8 cellular contexts compared by ENCODE assay signal in the genomic region with DNA sequence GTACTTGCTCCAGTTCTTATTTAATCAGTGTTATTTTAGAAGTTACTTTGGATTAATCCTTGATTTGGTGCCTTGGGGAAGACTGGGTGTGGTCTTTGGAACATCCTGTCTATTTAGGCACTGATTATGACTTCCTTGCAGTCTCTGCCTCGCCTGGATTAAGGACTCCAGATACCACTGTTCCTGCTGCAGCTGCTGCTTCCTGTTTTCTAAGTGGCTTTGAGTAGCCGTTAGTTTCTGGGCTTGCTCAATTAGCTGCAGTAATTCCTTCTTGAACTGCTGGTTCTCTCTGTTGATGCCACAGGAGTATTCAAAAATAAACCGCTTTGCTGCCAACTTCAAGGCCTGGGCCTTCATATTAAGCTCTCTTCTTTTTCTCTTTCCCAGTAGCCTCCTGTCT. TPM values are rescaled to one million over a fixed set of nuclear protein-coding genes. Genes with fewer than 3 reads are reported as not detected.
DNase-seq lines count a peak whose midpoint lies in the region; ATAC-seq, FAIRE-seq and TF ChIP-seq lines count a peak whose summit lies in the region.
"Not testable (repeated sequence)": the region's sequence is repeated elsewhere in the genome, so short reads cannot be mapped to it uniquely, and the experiment has no call there.

No MANE protein-coding gene starts in this region.

- not testable (repeated sequence) for H3K9me3 ChIP-seq in BLaER1; GM12878 (replicated peaks; ENCODE audit: control insufficient read depth, insufficient read depth, low read length); esophagus squamous epithelium; keratinocyte (ENCODE audit: control insufficient read depth, low read depth, low read length)

- not testable (repeated sequence) for TF ChIP-seq POLR2A in GM12878 (IDR thresholded peaks at IDR 0.05; ENCODE audit: low read depth, low read length); esophagus squamous epithelium (IDR thresholded peaks at IDR 0.05)

- TF ChIP-seq EP300 in GM12878 (IDR thresholded peaks at IDR 0.05; ENCODE audit: borderline replicate concordance in 1 of 2, control insufficient read depth in 1 of 2, low read depth in 2 of 2, low read length in 2 of 2) = not testable (repeated sequence)

- CTCF ChIA-PET in GM12878 (lab: Yijun Ruan, JAX) = interaction anchor here (4.3 kb wide), 1 partner anchor 56 kb away, joined by 34 read pairs; no protein-coding TSS in a partner anchor

- TF ChIP-seq RAD21 in GM12878 (IDR thresholded peaks at IDR 0.05; ENCODE audit: insufficient read depth, low read depth, low read length) = not testable (repeated sequence)

- SMC1A ChIA-PET in GM12878 (lab: Charles Lee; ENCODE audit: uncharacterized antibody, unreplicated experiment) = interaction anchor here (1.1 to 1.2 kb wide), 3 partner anchors 13 to 197 kb away, joined by 3 read pairs; no protein-coding TSS in a partner anchor

- not testable (repeated sequence) for H3K9me1 ChIP-seq in keratinocyte (ENCODE audit: control insufficient read depth, extremely low read depth, insufficient read depth, low read length)

- POLR2A ChIA-PET in GM12878 (lab: Charles Lee) = interaction anchor here (0.6 to 1.0 kb wide), 2 partner anchors 198 to 273 kb away, joined by 4 to 5 read pairs; partner anchors contain the start of gene NRBP1

- not testable (repeated sequence) for H3K9me3 Mint-ChIP-seq in T-helper 1 cell treated with Interleukin-12 subunit alpha and Interleukin-12 subunit beta and Interleukin-4 antibody, amounts not matched to agents 30 μg/mL and 1 μg/mL, for 36 hours; progenitor cell of endocrine pancreas (ENCODE audit: low read depth)

- not testable (repeated sequence) for H3K4me3 Mint-ChIP-seq in T-helper 1 cell treated with Interleukin-12 subunit alpha and Interleukin-12 subunit beta and Interleukin-4 antibody, amounts not matched to agents 30 μg/mL and 1 μg/mL, for 36 hours; progenitor cell of endocrine pancreas (ENCODE audit: low read depth)

- H3K79me2 ChIP-seq in GM12878 (ENCODE audit: control insufficient read depth, insufficient read depth, low read length) = not testable (repeated sequence)
- peaks cover 22% of the 10 kb centered on the region for H3K79me2 ChIP-seq in keratinocyte (ENCODE audit: control insufficient read depth, insufficient read depth, low read length)

- peak overlapping the region; percentile 27 for H3K27ac Mint-ChIP-seq in T-helper 1 cell treated with Interleukin-12 subunit alpha and Interleukin-12 subunit beta and Interleukin-4 antibody, amounts not matched to agents 30 μg/mL and 1 μg/mL, for 36 hours
- H3K27ac Mint-ChIP-seq in progenitor cell of endocrine pancreas = peak overlapping the region; percentile 76

- 42% methylated on average over 3 of the region's 3 CpGs for WGBS in GM12878 (ENCODE audit: insufficient coverage, insufficient replicate concordance, low lambda C conversion rate, missing lambda C conversion rate)
- WGBS in esophagus squamous epithelium, 2 donors = 30 to 37% methylated on average over 3 of the region's 3 CpGs

- H3K9ac ChIP-seq in BLaER1 = peak overlapping the region; percentile 94
- not testable (repeated sequence) for H3K9ac ChIP-seq in GM12878 (ENCODE audit: control insufficient read depth, insufficient read depth, low read length); keratinocyte (ENCODE audit: control insufficient read depth, extremely low read depth, insufficient read depth, low read length)

- RAD21 ChIA-PET in GM12878 (lab: Charles Lee; ENCODE audit: unreplicated experiment) = not testable (repeated sequence)

- H3K4me2 ChIP-seq in BLaER1 (peak overlapping the region; percentile 99), keratinocyte (ENCODE audit: control insufficient read depth, extremely low read depth, insufficient read depth, low read depth, low read length) (peak overlapping the region; percentile 76)
- H3K4me2 ChIP-seq in GM12878 (ENCODE audit: control insufficient read depth, insufficient read depth) = not testable (repeated sequence)

- intact Hi-C loops in GM12878 (cut with micrococcal nuclease; ENCODE audit: unreplicated experiment) = loop anchor here (5.0 kb wide), 1 partner anchor 45 kb away; the partner anchor contains the start of gene ZNF512
- intact Hi-C loops in esophagus squamous epithelium (cut with DNase I) = not testable (repeated sequence)

- peak; percentile 37 to 73 for DNase-seq in HL-60 (ENCODE audit: low read depth in 1 of 2, low spot score in 1 of 2)
- DNase-seq in NOMO-1 (lab: John Stamatoyannopoulos, UW; ENCODE audit: unreplicated experiment in 2 of 2) = peak; percentile 12 to 43
- not testable (repeated sequence) for DNase-seq in GM12878 (ENCODE audit: low read depth, low spot score); esophagus squamous epithelium (lab: John Stamatoyannopoulos, UW); keratinocyte (ENCODE audit: low read depth, low spot score); progenitor cell of endocrine pancreas (ENCODE audit: low spot score, unreplicated experiment)

- ATAC-seq in GM12878 = not testable (repeated sequence)

- H3K27ac ChIP-seq in BLaER1 = peak overlapping the region; percentile 91
- peak overlapping the region; percentile 85 for H3K27ac ChIP-seq in HL-60 (replicated peaks)
- H3K27ac ChIP-seq in GM12878 (ENCODE audit: control insufficient read depth, insufficient read depth) = not testable (repeated sequence)
- peak overlapping the region in 3 of 4 donors; percentile 88 to 91 (median 91) for H3K27ac ChIP-seq in esophagus squamous epithelium
- peak overlapping the region; percentile 99 for H3K27ac ChIP-seq in keratinocyte (ENCODE audit: control insufficient read depth, insufficient read depth, low read length)

- H3K36me3 ChIP-seq in BLaER1 (peaks cover 48% of the 10 kb centered on the region), GM12878 (ENCODE audit: control insufficient read depth in 2 of 2, insufficient read depth in 2 of 2, low read length in 1 of 2) (peaks cover 0 to 20% of the 10 kb centered on the region in 2 experiments; a peak in 3 of 4 replicates), esophagus squamous epithelium (peaks cover 0 to 43% (median 7%) of the 10 kb centered on the region in 3 donors), keratinocyte (ENCODE audit: control insufficient read depth in 2 of 2, extremely low read depth in 1 of 2, insufficient read depth in 2 of 2, low read length in 2 of 2) (peaks cover 6 to 16% of the 10 kb centered on the region in 2 experiments)

- H4K20me1 ChIP-seq in BLaER1; GM12878 (ENCODE audit: control insufficient read depth, insufficient read depth); keratinocyte (ENCODE audit: control insufficient read depth, extremely low read depth, insufficient read depth, low read length): not testable (repeated sequence)

- H3K4me3 ChIP-seq in BLaER1; HL-60 (replicated peaks; ENCODE audit: insufficient read depth, low read length); GM12878; esophagus squamous epithelium; keratinocyte (ENCODE audit: control insufficient read depth in 2 of 3, extremely low read depth in 1 of 3, insufficient read depth in 2 of 3, low read depth in 1 of 3, low read length in 3 of 3): not testable (repeated sequence)

- TF ChIP-seq CTCF in HL-60 (IDR thresholded peaks at IDR 0.05; ENCODE audit: insufficient read depth, low read length); GM12878 (IDR thresholded peaks at IDR 0.05 in 2 of 3, conservative IDR thresholded peaks at IDR 0.05 in 1 of 3; ENCODE audit: control insufficient read depth in 2 of 3, extremely low read depth in 1 of 3, insufficient read depth in 1 of 3, low read depth in 3 of 3, low read length in 3 of 3); esophagus squamous epithelium (IDR thresholded peaks at IDR 0.05); keratinocyte (optimal IDR thresholded peaks at IDR 0.05 in 1 of 3, IDR thresholded peaks at IDR 0.05 in 1 of 3, conservative IDR thresholded peaks at IDR 0.05 in 1 of 3; ENCODE audit: extremely low read depth in 1 of 3, insufficient read depth in 2 of 3, low read length in 3 of 3); progenitor cell of endocrine pancreas (IDR thresholded peaks at IDR 0.05; ENCODE audit: unreplicated experiment): not testable (repeated sequence)

- H3K27me3 ChIP-seq in BLaER1; HL-60 (ENCODE audit: insufficient read depth, poor library complexity, severe bottlenecking); GM12878 (replicated peaks in 1 of 2; ENCODE audit: control insufficient read depth in 2 of 2, insufficient read depth in 2 of 2, low read length in 1 of 2); esophagus squamous epithelium; keratinocyte (ENCODE audit: control insufficient read depth, extremely low read depth, insufficient read depth, low read length): not testable (repeated sequence)

- not testable (repeated sequence) for H3K27me3 Mint-ChIP-seq in T-helper 1 cell treated with Interleukin-12 subunit alpha and Interleukin-12 subunit beta and Interleukin-4 antibody, amounts not matched to agents 30 μg/mL and 1 μg/mL, for 36 hours (ENCODE audit: low read depth); progenitor cell of endocrine pancreas

- H3K4me1 ChIP-seq in BLaER1 (peaks cover 40% of the 10 kb centered on the region), esophagus squamous epithelium (peaks cover 7 to 41% (median 22%) of the 10 kb centered on the region in 3 donors), keratinocyte (ENCODE audit: control insufficient read depth, extremely low read depth, insufficient read depth, low read length) (peaks cover 41% of the 10 kb centered on the region)
- H3K4me1 ChIP-seq in GM12878 (ENCODE audit: control insufficient read depth, insufficient read depth, low read length) = not testable (repeated sequence)

- not testable (repeated sequence) for H2AFZ ChIP-seq in GM12878 (ENCODE audit: control insufficient read depth, low read depth, low read length); keratinocyte (ENCODE audit: control insufficient read depth, low read length)

- FAIRE-seq in GM12878 (lab: Jason Lieb, UNC) = peak; percentile 84
- FAIRE-seq in keratinocyte (lab: Jason Lieb, UNC) = peak; percentile 73

- dilution Hi-C loops in keratinocyte (cut with MboI; ENCODE audit: extremely low pct_ligation_motif_present, low sequenced_read_pairs) = not testable (repeated sequence)

- peaks cover 32% of the 10 kb centered on the region for H3K36me3 Mint-ChIP-seq in T-helper 1 cell treated with Interleukin-12 subunit alpha and Interleukin-12 subunit beta and Interleukin-4 antibody, amounts not matched to agents 30 μg/mL and 1 μg/mL, for 36 hours (ENCODE audit: low read depth)
- H3K36me3 Mint-ChIP-seq in progenitor cell of endocrine pancreas (ENCODE audit: insufficient read depth) = not testable (repeated sequence)

- H3K4me1 Mint-ChIP-seq in T-helper 1 cell treated with Interleukin-12 subunit alpha and Interleukin-12 subunit beta and Interleukin-4 antibody, amounts not matched to agents 30 μg/mL and 1 μg/mL, for 36 hours (ENCODE audit: low read depth) = peaks cover 23% of the 10 kb centered on the region
- not testable (repeated sequence) for H3K4me1 Mint-ChIP-seq in progenitor cell of endocrine pancreas (ENCODE audit: low read depth)

- not testable (repeated sequence) for BruUV-seq in GM12878 (replicated peaks; lab: Mats Ljungman, UMichigan)

- in situ Hi-C loops in GM12878 (cut with MboI) = not testable (repeated sequence)

RNA-seq across cellular contexts. Expression of gene CCDC121, which starts 1.9 kb away (rescaled TPM):
- total RNA-seq in GM12878 (2013; cell fraction: nucleolus; rRNA removed) = 1.6 and 2.8 TPM in 2 replicates
- 0.34 and 1.0 TPM in 2 replicates for total RNA-seq in GM12878 (2014; rRNA removed)
- total RNA-seq in GM12878 (2014; rRNA removed; fragmentation: Illumina TruSeq; extraction: Trizol) = 0.67 and 0.97 TPM in 2 replicates
- 0.49 and 0.53 TPM in 2 replicates for total RNA-seq in GM12878 (2021)
- 0.54 TPM for polyA plus RNA-seq in GM12878 (2011; ENCODE audit: low read depth)
- polyA plus RNA-seq in GM12878 (2011; rRNA removed) = 1.2 and 2.0 TPM in 2 replicates
- polyA plus RNA-seq in GM12878 (2011; cell fraction: cytosol; rRNA removed) = 0.31 and 0.37 TPM in 2 replicates
- polyA plus RNA-seq in GM12878 (2011; cell fraction: nucleus; rRNA removed) = 1.3 and 1.5 TPM in 2 replicates
- polyA plus RNA-seq in GM12878 (2012) = 0.66 and 1.5 TPM in 2 replicates
- polyA plus RNA-seq in GM12878 (2014; fragmentation: Illumina TruSeq; extraction: Trizol) = 0.97 and 1.3 TPM in 2 replicates
- polyA plus RNA-seq in GM12878 (2014; fragmentation: Nextera tagmentation; extraction: Ambion mirVana) = under 1 TPM; 0.37 to 0.38 TPM
- polyA plus RNA-seq in GM12878 (2014; rRNA removed) = 0.48 and 0.85 TPM in 2 replicates
- under 1 TPM; 0.59 to 0.84 TPM for polyA plus RNA-seq in GM12878 (2016; fragmentation: Nextera tagmentation; extraction: Ambion mirVana)
- 0.82 and 1.0 TPM in 2 replicates for polyA minus RNA-seq in GM12878 (2011; rRNA and poly(A)+ RNA removed)
- polyA minus RNA-seq in GM12878 (2011; cell fraction: cytosol; rRNA and poly(A)+ RNA removed) = 0.94 TPM in 1 of 2 replicates, not detected in the other
- 1.1 and 2.6 TPM in 2 replicates for polyA minus RNA-seq in GM12878 (2011; cell fraction: nucleus; rRNA and poly(A)+ RNA removed)
- 1 to 10 TPM in 2 of 4 donors, under 1 TPM in 2; 0.44 to 3.1 (median 1.4) TPM for total RNA-seq in esophagus squamous epithelium
- polyA plus RNA-seq in keratinocyte = 0.86 to 1.1 TPM (median 1.1 TPM) in 3 replicates
- polyA plus RNA-seq in keratinocyte (2011; ENCODE audit: low read depth) = 0.70 TPM
- 0.40 and 0.89 TPM in 2 replicates for polyA plus RNA-seq in keratinocyte (2011; cell fraction: cytosol; rRNA removed)
- polyA plus RNA-seq in keratinocyte (2011; cell fraction: nucleus; rRNA removed) = 2.1 TPM in 2 replicates
- polyA plus RNA-seq in keratinocyte (2012; ENCODE audit: low replicate concordance) = 0.83 and 1.00 TPM in 2 replicates
- polyA minus RNA-seq in keratinocyte = 0.66 to 1.0 TPM (median 0.69 TPM) in 3 replicates
- polyA minus RNA-seq in keratinocyte (2011; cell fraction: cytosol; rRNA and poly(A)+ RNA removed) = not detected
- 4.0 and 5.7 TPM in 2 replicates for polyA minus RNA-seq in keratinocyte (2011; cell fraction: nucleus; rRNA and poly(A)+ RNA removed)
- total RNA-seq in progenitor cell of endocrine pancreas = 5.6 and 5.7 TPM in 2 replicates

RNA-seq across cellular contexts. Expression of gene GPN1, which starts 1.9 kb away (rescaled TPM):
- total RNA-seq in GM12878 (2013; cell fraction: nucleolus; rRNA removed) = 21.0 and 21.7 TPM in 2 replicates
- total RNA-seq in GM12878 (2014; rRNA removed) (36.9 and 39.3 TPM in 2 replicates), GM12878 (2014; rRNA removed; fragmentation: Illumina TruSeq; extraction: Trizol) (39.0 and 39.8 TPM in 2 replicates), GM12878 (2021) (32.1 and 38.8 TPM in 2 replicates), esophagus squamous epithelium (10 to 100 TPM; 17.3 to 36.4 (median 31.6) TPM), progenitor cell of endocrine pancreas (37.3 and 40.2 TPM in 2 replicates)
- polyA plus RNA-seq in GM12878 (2011; ENCODE audit: low read depth) = 32.6 TPM
- polyA plus RNA-seq in GM12878 (2011; rRNA removed) (71.6 and 80.2 TPM in 2 replicates), GM12878 (2014; fragmentation: Illumina TruSeq; extraction: Trizol) (55.3 and 62.2 TPM in 2 replicates), GM12878 (2014; fragmentation: Nextera tagmentation; extraction: Ambion mirVana) (100 to 1,000 TPM in 1 of 2 experiments, 10 to 100 TPM in 1; 89.5 to 108 TPM), GM12878 (2014; rRNA removed) (36.3 and 41.0 TPM in 2 replicates), GM12878 (2016; fragmentation: Nextera tagmentation; extraction: Ambion mirVana) (10 to 100 TPM; 65.4 to 69.4 TPM), keratinocyte (77.8 to 103 TPM (median 85.7 TPM) in 3 replicates)
- 37.7 and 40.9 TPM in 2 replicates for polyA plus RNA-seq in GM12878 (2011; cell fraction: cytosol; rRNA removed)
- polyA plus RNA-seq in GM12878 (2011; cell fraction: nucleus; rRNA removed) = 27.2 and 29.9 TPM in 2 replicates
- 33.0 and 33.1 TPM in 2 replicates for polyA plus RNA-seq in GM12878 (2012)
- polyA minus RNA-seq in GM12878 (2011; rRNA and poly(A)+ RNA removed) = 43.0 and 56.9 TPM in 2 replicates
- 19.2 and 21.0 TPM in 2 replicates for polyA minus RNA-seq in GM12878 (2011; cell fraction: cytosol; rRNA and poly(A)+ RNA removed)
- 22.2 and 32.7 TPM in 2 replicates for polyA minus RNA-seq in GM12878 (2011; cell fraction: nucleus; rRNA and poly(A)+ RNA removed)
- 56.9 TPM for polyA plus RNA-seq in keratinocyte (2011; ENCODE audit: low read depth)
- 60.5 and 106 TPM in 2 replicates for polyA plus RNA-seq in keratinocyte (2011; cell fraction: cytosol; rRNA removed)
- 60.4 and 65.4 TPM in 2 replicates for polyA plus RNA-seq in keratinocyte (2011; cell fraction: nucleus; rRNA removed)
- 37.4 and 68.4 TPM in 2 replicates for polyA plus RNA-seq in keratinocyte (2012; ENCODE audit: low replicate concordance)
- 42.3 to 76.8 TPM (median 65.0 TPM) in 3 replicates for polyA minus RNA-seq in keratinocyte
- 58.7 TPM for polyA minus RNA-seq in keratinocyte (2011; cell fraction: cytosol; rRNA and poly(A)+ RNA removed)
- polyA minus RNA-seq in keratinocyte (2011; cell fraction: nucleus; rRNA and poly(A)+ RNA removed) = 47.4 and 91.5 TPM in 2 replicates

RNA-seq across cellular contexts. Expression of gene SUPT7L, which starts 36.5 kb away (rescaled TPM):
- 70.9 and 72.7 TPM in 2 replicates for total RNA-seq in GM12878 (2013; cell fraction: nucleolus; rRNA removed)
- total RNA-seq in GM12878 (2014; rRNA removed) (23.5 and 27.0 TPM in 2 replicates), GM12878 (2014; rRNA removed; fragmentation: Illumina TruSeq; extraction: Trizol) (20.5 and 22.6 TPM in 2 replicates), GM12878 (2021) (19.3 and 19.7 TPM in 2 replicates), esophagus squamous epithelium (10 to 100 TPM; 10.5 to 25.4 (median 14.2) TPM), progenitor cell of endocrine pancreas (47.6 and 48.1 TPM in 2 replicates)
- 15.5 TPM for polyA plus RNA-seq in GM12878 (2011; ENCODE audit: low read depth)
- polyA plus RNA-seq in GM12878 (2011; rRNA removed) (43.7 and 44.7 TPM in 2 replicates), GM12878 (2014; fragmentation: Illumina TruSeq; extraction: Trizol) (29.2 and 33.4 TPM in 2 replicates), GM12878 (2014; fragmentation: Nextera tagmentation; extraction: Ambion mirVana) (10 to 100 TPM; 10.2 to 13.3 TPM), GM12878 (2014; rRNA removed) (24.2 and 25.1 TPM in 2 replicates), GM12878 (2016; fragmentation: Nextera tagmentation; extraction: Ambion mirVana) (10 to 100 TPM; 18.4 to 20.0 TPM), keratinocyte (30.4 to 39.8 TPM (median 38.5 TPM) in 3 replicates)
- polyA plus RNA-seq in GM12878 (2011; cell fraction: cytosol; rRNA removed) = 36.3 and 39.9 TPM in 2 replicates
- 49.4 and 78.3 TPM in 2 replicates for polyA plus RNA-seq in GM12878 (2011; cell fraction: nucleus; rRNA removed)
- 19.8 and 23.2 TPM in 2 replicates for polyA plus RNA-seq in GM12878 (2012)
- 31.6 and 39.1 TPM in 2 replicates for polyA minus RNA-seq in GM12878 (2011; rRNA and poly(A)+ RNA removed)
- polyA minus RNA-seq in GM12878 (2011; cell fraction: cytosol; rRNA and poly(A)+ RNA removed) = 16.7 and 22.0 TPM in 2 replicates
- 31.9 and 42.2 TPM in 2 replicates for polyA minus RNA-seq in GM12878 (2011; cell fraction: nucleus; rRNA and poly(A)+ RNA removed)
- polyA plus RNA-seq in keratinocyte (2011; ENCODE audit: low read depth) = 9.7 TPM
- 19.8 and 27.1 TPM in 2 replicates for polyA plus RNA-seq in keratinocyte (2011; cell fraction: cytosol; rRNA removed)
- 110 and 119 TPM in 2 replicates for polyA plus RNA-seq in keratinocyte (2011; cell fraction: nucleus; rRNA removed)
- 20.7 and 21.2 TPM in 2 replicates for polyA plus RNA-seq in keratinocyte (2012; ENCODE audit: low replicate concordance)
- 21.2 to 31.2 TPM (median 31.2 TPM) in 3 replicates for polyA minus RNA-seq in keratinocyte
- polyA minus RNA-seq in keratinocyte (2011; cell fraction: cytosol; rRNA and poly(A)+ RNA removed) = 15.7 TPM
- 28.8 and 34.4 TPM in 2 replicates for polyA minus RNA-seq in keratinocyte (2011; cell fraction: nucleus; rRNA and poly(A)+ RNA removed)

RNA-seq across cellular contexts. Expression of gene SLC4A1AP, which starts 36.8 kb away (rescaled TPM):
- 41.4 and 46.2 TPM in 2 replicates for total RNA-seq in GM12878 (2013; cell fraction: nucleolus; rRNA removed)
- total RNA-seq in GM12878 (2014; rRNA removed) = 22.5 and 23.3 TPM in 2 replicates
- 28.2 and 30.0 TPM in 2 replicates for total RNA-seq in GM12878 (2014; rRNA removed; fragmentation: Illumina TruSeq; extraction: Trizol)
- total RNA-seq in GM12878 (2021) = 17.3 and 17.9 TPM in 2 replicates
- polyA plus RNA-seq in GM12878 (2011; ENCODE audit: low read depth) = 10.8 TPM
- 16.7 and 24.3 TPM in 2 replicates for polyA plus RNA-seq in GM12878 (2011; rRNA removed)
- 10.4 and 11.9 TPM in 2 replicates for polyA plus RNA-seq in GM12878 (2011; cell fraction: cytosol; rRNA removed)
- 13.7 and 17.0 TPM in 2 replicates for polyA plus RNA-seq in GM12878 (2011; cell fraction: nucleus; rRNA removed)
- 14.7 and 17.1 TPM in 2 replicates for polyA plus RNA-seq in GM12878 (2012)
- 28.0 and 31.4 TPM in 2 replicates for polyA plus RNA-seq in GM12878 (2014; fragmentation: Illumina TruSeq; extraction: Trizol)
- polyA plus RNA-seq in GM12878 (2014; fragmentation: Nextera tagmentation; extraction: Ambion mirVana) = 10 to 100 TPM in 1 of 2 experiments, 1 to 10 TPM in 1; 6.5 to 16.4 TPM
- 18.8 and 20.5 TPM in 2 replicates for polyA plus RNA-seq in GM12878 (2014; rRNA removed)
- polyA plus RNA-seq in GM12878 (2016; fragmentation: Nextera tagmentation; extraction: Ambion mirVana) = 10 to 100 TPM; 27.1 to 30.1 TPM
- polyA minus RNA-seq in GM12878 (2011; rRNA and poly(A)+ RNA removed) = 6.4 and 9.1 TPM in 2 replicates
- polyA minus RNA-seq in GM12878 (2011; cell fraction: cytosol; rRNA and poly(A)+ RNA removed) = 6.5 and 7.8 TPM in 2 replicates
- polyA minus RNA-seq in GM12878 (2011; cell fraction: nucleus; rRNA and poly(A)+ RNA removed) = 6.2 and 11.9 TPM in 2 replicates
- total RNA-seq in esophagus squamous epithelium = 10 to 100 TPM; 15.4 to 27.0 (median 24.1) TPM
- polyA plus RNA-seq in keratinocyte = 10.3 to 17.0 TPM (median 13.5 TPM) in 3 replicates
- polyA plus RNA-seq in keratinocyte (2011; ENCODE audit: low read depth) = 56.3 TPM
- polyA plus RNA-seq in keratinocyte (2011; cell fraction: cytosol; rRNA removed) = 12.6 and 15.0 TPM in 2 replicates
- polyA plus RNA-seq in keratinocyte (2011; cell fraction: nucleus; rRNA removed) = 20.6 and 27.6 TPM in 2 replicates
- polyA plus RNA-seq in keratinocyte (2012; ENCODE audit: low replicate concordance) = 19.9 and 24.1 TPM in 2 replicates
- polyA minus RNA-seq in keratinocyte = 5.0 to 6.8 TPM (median 6.0 TPM) in 3 replicates
- 10.7 TPM for polyA minus RNA-seq in keratinocyte (2011; cell fraction: cytosol; rRNA and poly(A)+ RNA removed)
- polyA minus RNA-seq in keratinocyte (2011; cell fraction: nucleus; rRNA and poly(A)+ RNA removed) = 8.3 and 10.8 TPM in 2 replicates
- total RNA-seq in progenitor cell of endocrine pancreas = 19.5 and 22.1 TPM in 2 replicates

RNA-seq across cellular contexts. Expression of gene ZNF512, which starts 44.1 kb away (rescaled TPM):
- 171 and 172 TPM in 2 replicates for total RNA-seq in GM12878 (2013; cell fraction: nucleolus; rRNA removed)
- 24.6 and 32.2 TPM in 2 replicates for total RNA-seq in GM12878 (2014; rRNA removed)
- 30.8 and 33.4 TPM in 2 replicates for total RNA-seq in GM12878 (2014; rRNA removed; fragmentation: Illumina TruSeq; extraction: Trizol)
- 28.9 and 31.7 TPM in 2 replicates for total RNA-seq in GM12878 (2021)
- 14.6 TPM for polyA plus RNA-seq in GM12878 (2011; ENCODE audit: low read depth)
- polyA plus RNA-seq in GM12878 (2011; rRNA removed) = 61.9 and 83.4 TPM in 2 replicates
- 34.9 and 53.0 TPM in 2 replicates for polyA plus RNA-seq in GM12878 (2011; cell fraction: cytosol; rRNA removed)
- 91.1 and 106 TPM in 2 replicates for polyA plus RNA-seq in GM12878 (2011; cell fraction: nucleus; rRNA removed)
- 16.7 and 19.8 TPM in 2 replicates for polyA plus RNA-seq in GM12878 (2012)
- polyA plus RNA-seq in GM12878 (2014; fragmentation: Illumina TruSeq; extraction: Trizol) = 50.3 and 78.6 TPM in 2 replicates
- 10 to 100 TPM; 14.1 to 21.2 TPM for polyA plus RNA-seq in GM12878 (2014; fragmentation: Nextera tagmentation; extraction: Ambion mirVana)
- polyA plus RNA-seq in GM12878 (2014; rRNA removed) = 29.8 and 32.5 TPM in 2 replicates
- 10 to 100 TPM; 29.3 to 31.6 TPM for polyA plus RNA-seq in GM12878 (2016; fragmentation: Nextera tagmentation; extraction: Ambion mirVana)
- polyA minus RNA-seq in GM12878 (2011; rRNA and poly(A)+ RNA removed) = 41.3 and 45.0 TPM in 2 replicates
- polyA minus RNA-seq in GM12878 (2011; cell fraction: cytosol; rRNA and poly(A)+ RNA removed) = 8.3 and 11.2 TPM in 2 replicates
- polyA minus RNA-seq in GM12878 (2011; cell fraction: nucleus; rRNA and poly(A)+ RNA removed) = 25.6 and 30.3 TPM in 2 replicates
- total RNA-seq in esophagus squamous epithelium = 10 to 100 TPM in 3 of 4 donors, 1 to 10 TPM in 1; 7.1 to 18.9 (median 15.7) TPM
- polyA plus RNA-seq in keratinocyte = 10.3 to 16.6 TPM (median 11.0 TPM) in 3 replicates
- polyA plus RNA-seq in keratinocyte (2011; ENCODE audit: low read depth) = 4.8 TPM
- 8.1 and 13.5 TPM in 2 replicates for polyA plus RNA-seq in keratinocyte (2011; cell fraction: cytosol; rRNA removed)
- polyA plus RNA-seq in keratinocyte (2011; cell fraction: nucleus; rRNA removed) = 28.6 and 35.9 TPM in 2 replicates
- 4.1 and 10.1 TPM in 2 replicates for polyA plus RNA-seq in keratinocyte (2012; ENCODE audit: low replicate concordance)
- 2.2 to 22.2 TPM (median 8.0 TPM) in 3 replicates for polyA minus RNA-seq in keratinocyte
- polyA minus RNA-seq in keratinocyte (2011; cell fraction: cytosol; rRNA and poly(A)+ RNA removed) = 7.5 TPM
- polyA minus RNA-seq in keratinocyte (2011; cell fraction: nucleus; rRNA and poly(A)+ RNA removed) = 5.6 and 9.5 TPM in 2 replicates
- total RNA-seq in progenitor cell of endocrine pancreas = 59.1 and 60.9 TPM in 2 replicates
